In genomic region chr12:86216591-86216990, GRCh38 we compare ENCODE assay signal across 28 cellular contexts. TPM values are rescaled to one million over a fixed set of nuclear protein-coding genes. Genes with fewer than 3 reads are reported as not detected.
"Had no signal": no experiment of that assay in that cellular context is flagged by ENCODE, and none has a peak within 500 bp of the region (broad histone marks: within the 10 kb centered on the region; RNA-seq: fewer than 3 reads in every experiment).

No MANE protein-coding gene starts in this region.

- H3K79me2 ChIP-seq: hepatocyte had no signal

- H3K36me3 ChIP-seq: colonic mucosa, esophagus squamous epithelium, gastroesophageal sphincter, heart left ventricle, left lung, lower lobe of right lung had no signal

- H3K4me2 ChIP-seq: hepatocyte had no signal

- DNase-seq: colonic mucosa; cortex of kidney; effector CD8-positive, alpha-beta T cell; effector memory CD8-positive, alpha-beta T cell; endodermal cell; erythroblast; esophagus squamous epithelium; foreskin keratinocyte; heart left ventricle; hypothalamus; immature natural killer cell; islet precursor cell; kidney; left cardiac atrium; left lung; left ventricle myocardium superior; lower lobe of right lung; mesenchymal stem cell; mucosa of descending colon; naive B cell had no signal

- H3K9me3 ChIP-seq: colonic mucosa, esophagus squamous epithelium, gastroesophageal sphincter, heart left ventricle, left lung, lower lobe of right lung, mucosa of descending colon had no signal

- H3K4me1 ChIP-seq: colonic mucosa, esophagus squamous epithelium, foreskin keratinocyte, gastroesophageal sphincter, left lung, lower lobe of right lung had no signal

- H3K4me3 ChIP-seq: colonic mucosa, esophagus squamous epithelium, gastroesophageal sphincter, heart left ventricle, hepatocyte, left lung, lower lobe of right lung, mucosa of descending colon had no signal

- H3K27ac ChIP-seq: colonic mucosa, epithelial cell of prostate, esophagus squamous epithelium, foreskin keratinocyte, gastroesophageal sphincter, heart left ventricle, hepatocyte, left lung, lower lobe of right lung had no signal

- H3K36me3 Mint-ChIP-seq: immature natural killer cell, naive B cell had no signal

- H3K27ac Mint-ChIP-seq: dendritic cell treated with granulocyte-macrophage colony-stimulating factor and Interleukin-4, amounts not matched to agents 40 ng/mL and 50 ng/mL, for 4 days; effector memory CD8-positive, alpha-beta T cell; endodermal cell; immature natural killer cell; mesothelial cell of epicardium; naive B cell had no signal

- H3K27me3 ChIP-seq: colonic mucosa, esophagus squamous epithelium, foreskin keratinocyte, gastroesophageal sphincter, heart left ventricle, hepatocyte, left lung had no signal

- ATAC-seq: effector memory CD8-positive, alpha-beta T cell; esophagus mucosa; foreskin keratinocyte; gastroesophageal sphincter; heart left ventricle; left cardiac atrium; left lung; left ventricle myocardium superior; lower lobe of right lung; mucosa of descending colon had no signal

- H2AFZ ChIP-seq: hepatocyte had no signal

RNA-seq across cellular contexts. Expression of gene MGAT4C, which starts 39.6 kb away (rescaled TPM):
- total RNA-seq: esophagus mucosa, fibroblast of villous mesenchyme, foreskin keratinocyte, myocyte had no signal
- polyA plus RNA-seq: foreskin keratinocyte, immature natural killer cell had no signal
